Comparison of ENCODE assay signal across 8 cellular contexts in genomic region chr22:33920927-33921575, GRCh38. TPM values are rescaled to one million over a fixed set of nuclear protein-coding genes. Genes with fewer than 3 reads are reported as not detected.
DNase-seq lines count a peak whose midpoint lies in the region; ATAC-seq and TF ChIP-seq lines count a peak whose summit lies in the region.

No MANE protein-coding gene starts in this region.

- H3K36me3 ChIP-seq in BE2C, result no peaks in the 10 kb centered on the region
- no peaks in the 10 kb centered on the region for H3K36me3 ChIP-seq in endocrine pancreas (ENCODE audit: control insufficient read depth, insufficient read depth, low read length)
- no peaks in the 10 kb centered on the region for H3K36me3 ChIP-seq in mesendoderm (ENCODE audit: control insufficient read depth, insufficient read depth, low read length)

- no peak for TF ChIP-seq CTCF in BE2C (IDR thresholded peaks at IDR 0.05; ENCODE audit: low read depth, low read length)

- peaks cover 6% of the 10 kb centered on the region for H3K79me1 ChIP-seq in mesendoderm (ENCODE audit: low read length)

- no peak overlapping the region for H2BK15ac ChIP-seq in mesendoderm (replicated peaks; ENCODE audit: low read depth)

- H2BK5ac ChIP-seq in mesendoderm (ENCODE audit: low read length), result no peak overlapping the region

- H3K56ac ChIP-seq in mesendoderm (ENCODE audit: low read length), result peak overlapping the region; percentile 90

- H3K23ac ChIP-seq in mesendoderm (ENCODE audit: low read length), result no peak overlapping the region

- peak overlapping the region; percentile 21 for H2BK120ac ChIP-seq in mesendoderm (ENCODE audit: low read depth, low read length)

- H3K4ac ChIP-seq in mesendoderm (ENCODE audit: low read depth, low read length), result no peak overlapping the region

- DNase-seq in BE2C, result peak; percentile 97
- peak; percentile 60 for DNase-seq in NCI-H748 treated with DMSO at 0.1 percent for 48 hours (lab: John Stamatoyannopoulos, UW)
- peak; percentile 77 for DNase-seq in activated CD8-positive, alpha-beta memory T cell treated with anti-CD3 and anti-CD28 coated beads, Interleukin-2, amount 50 U/mL, for 24 hours (ENCODE audit: extremely low read depth)
- DNase-seq in mesendoderm, result peak; percentile 98
- peak; percentile 71 for DNase-seq in stimulated activated CD8-positive, alpha-beta memory T cell treated with anti-CD3 and anti-CD28 coated beads, Interleukin-12 subunit alpha, Interleukin-12 subunit beta, amount 100 ng/mL, for 1 hour (ENCODE audit: low read depth)

- peak; percentile 64 for ATAC-seq in GM19351 (IDR thresholded peaks at IDR 0.05; ENCODE audit: unreplicated experiment)
- peak; percentile 65 for ATAC-seq in HG03460 (IDR thresholded peaks at IDR 0.05; ENCODE audit: unreplicated experiment)

- no peak overlapping the region for H2AK5ac ChIP-seq in mesendoderm (ENCODE audit: low read length)

- peak overlapping the region; percentile 94 for H3K4me2 ChIP-seq in mesendoderm (ENCODE audit: low read length)

- WGBS in mesendoderm (ENCODE audit: extremely low coverage, insufficient coverage, low lambda C conversion rate), result no CpG with 5 or more reads among the region's 72 CpGs

- H3K4me1 ChIP-seq in BE2C, result no peaks in the 10 kb centered on the region
- H3K4me1 ChIP-seq in endocrine pancreas (ENCODE audit: control insufficient read depth, insufficient read depth, low read length), result peaks cover 9% of the 10 kb centered on the region
- peaks cover 7% of the 10 kb centered on the region for H3K4me1 ChIP-seq in mesendoderm (ENCODE audit: control insufficient read depth, low read depth, low read length)

- no peaks in the 10 kb centered on the region for H3K9me3 ChIP-seq in BE2C
- no peaks in the 10 kb centered on the region for H3K9me3 ChIP-seq in endocrine pancreas (ENCODE audit: control insufficient read depth, low read length)

- H3K79me2 ChIP-seq in mesendoderm (ENCODE audit: control insufficient read depth, insufficient read depth, low read length), result peaks cover 24% of the 10 kb centered on the region

- H3K4me3 ChIP-seq in BE2C (ENCODE audit: low read depth, low read length), result peak overlapping the region; percentile 50
- peak overlapping the region; percentile 25 for H3K4me3 ChIP-seq in endocrine pancreas (ENCODE audit: control insufficient read depth, insufficient read depth, low read length)
- H3K4me3 ChIP-seq in mesendoderm (ENCODE audit: low read length), result peak overlapping the region; percentile 54

- no peak overlapping the region for H4K8ac ChIP-seq in mesendoderm (ENCODE audit: low read depth, low read length)

- no peak overlapping the region for H4K5ac ChIP-seq in mesendoderm (ENCODE audit: low read length)

- H3K27me3 ChIP-seq in BE2C, result peaks cover 42% of the 10 kb centered on the region
- no peaks in the 10 kb centered on the region for H3K27me3 ChIP-seq in endocrine pancreas (ENCODE audit: control insufficient read depth, insufficient read depth, low read length)
- H3K27me3 ChIP-seq in mesendoderm (ENCODE audit: insufficient read depth, low read length, poor library complexity), result no peaks in the 10 kb centered on the region

- peak overlapping the region; percentile 72 for H3K9ac ChIP-seq in endocrine pancreas (ENCODE audit: control insufficient read depth, insufficient read depth, low read length)
- H3K9ac ChIP-seq in mesendoderm (ENCODE audit: low read length), result peak overlapping the region; percentile 76

- peak overlapping the region; percentile 53 for H3K18ac ChIP-seq in mesendoderm (ENCODE audit: low read length)

- peak overlapping the region; percentile 30 for H3K27ac ChIP-seq in mesendoderm (ENCODE audit: low read depth, low read length)

RNA-seq across cellular contexts. Expression of gene LARGE1, which starts 0.8 kb away (rescaled TPM):
- 0.32 TPM for polyA plus RNA-seq in BE2C (2012; ENCODE audit: insufficient read depth, insufficient read length, low read depth)
- polyA plus RNA-seq in mesendoderm (2013, experiment 1 of 2), result 15.1 TPM
- 15.3 TPM for polyA plus RNA-seq in mesendoderm (2013, experiment 2 of 2)

Comparison
In these comparisons a context has a peak if more than half of its experiments do, and no peak if none do; other contexts are left out.
1. Peak in every context shown above with its lines: DNase-seq, ATAC-seq, H3K4me3 ChIP-seq and H3K27ac ChIP-seq.